8 cellular contexts compared by ENCODE assay signal in genomic region chr3:49686361-49686760, GRCh38. TPM values are rescaled to one million over a fixed set of nuclear protein-coding genes. Genes with fewer than 3 reads are reported as not detected.
A peak's percentile ranks its signal among the peaks of the same experiment; 100 is the strongest.
DNase-seq lines count a peak whose midpoint lies in the region; ATAC-seq and TF ChIP-seq lines count a peak whose summit lies in the region.
"Not testable (repeated sequence)": the region's sequence is repeated elsewhere in the genome, so short reads cannot be mapped to it uniquely, and the experiment has no call there.

No MANE protein-coding gene starts in this region.

- H3K4me2 ChIP-seq in hepatocyte = peak overlapping the region; percentile 75

- peaks cover 21% of the 10 kb centered on the region for H3K79me2 ChIP-seq in hepatocyte

- TF ChIP-seq CTCF in hepatocyte (IDR thresholded peaks at IDR 0.05; ENCODE audit: poor library complexity); mesothelial cell of epicardium (IDR thresholded peaks at IDR 0.05; ENCODE audit: unreplicated experiment); type B pancreatic cell (conservative IDR thresholded peaks at IDR 0.05): not testable (repeated sequence)

- H3K9me3 Mint-ChIP-seq in activated naive CD4-positive, alpha-beta T cell treated with anti-CD3 and anti-CD28 coated beads, Interleukin-2, amount 50 U/mL, for 24 hours; effector memory CD8-positive, alpha-beta T cell; mesothelial cell of epicardium; type B pancreatic cell: not testable (repeated sequence)

- H3K4me3 ChIP-seq in hepatocyte (peak overlapping the region; percentile 6), skeletal muscle cell (ENCODE audit: low read depth, low read length) (peak overlapping the region; percentile 35)

- H4K20me1 ChIP-seq in hepatocyte (ENCODE audit: insufficient read depth, poor library complexity, severe bottlenecking) = not testable (repeated sequence)

- H3K27ac Mint-ChIP-seq in activated naive CD4-positive, alpha-beta T cell treated with anti-CD3 and anti-CD28 coated beads, Interleukin-2, amount 50 U/mL, for 24 hours; type B pancreatic cell: not testable (repeated sequence)
- peak overlapping the region in 1 of 2 donors; percentile 55 for H3K27ac Mint-ChIP-seq in effector memory CD8-positive, alpha-beta T cell
- H3K27ac Mint-ChIP-seq in mesothelial cell of epicardium = peak overlapping the region; percentile 72

- H3K9me2 ChIP-seq in hepatocyte (replicated peaks; ENCODE audit: insufficient read depth) = not testable (repeated sequence)

- H3K9ac ChIP-seq in ES-I3 (ENCODE audit: low read depth, low read length) = peak overlapping the region; percentile 51; the same call in 1 of the 2 replicates

- WGBS in hepatocyte (ENCODE audit: low lambda C conversion rate, missing lambda C conversion rate) = under 1% methylated on average over 21 of the region's 30 CpGs

- peak overlapping the region; percentile 16 for H2AFZ ChIP-seq in hepatocyte

- H3K36me3 Mint-ChIP-seq in activated naive CD4-positive, alpha-beta T cell treated with anti-CD3 and anti-CD28 coated beads, Interleukin-2, amount 50 U/mL, for 24 hours; mesothelial cell of epicardium; type B pancreatic cell: not testable (repeated sequence)
- peaks cover 27% of the 10 kb centered on the region for H3K36me3 Mint-ChIP-seq in effector memory CD8-positive, alpha-beta T cell (ENCODE audit: insufficient read depth)

- not testable (repeated sequence) for H3K27me3 Mint-ChIP-seq in activated naive CD4-positive, alpha-beta T cell treated with anti-CD3 and anti-CD28 coated beads, Interleukin-2, amount 50 U/mL, for 24 hours; effector memory CD8-positive, alpha-beta T cell; mesothelial cell of epicardium (ENCODE audit: low read depth); type B pancreatic cell

- peaks cover 32% of the 10 kb centered on the region for H3K4me1 Mint-ChIP-seq in activated naive CD4-positive, alpha-beta T cell treated with anti-CD3 and anti-CD28 coated beads, Interleukin-2, amount 50 U/mL, for 24 hours
- H3K4me1 Mint-ChIP-seq in effector memory CD8-positive, alpha-beta T cell (ENCODE audit: low read depth in 2 of 2) = peaks cover 29 to 31% of the 10 kb centered on the region in 2 donors
- H3K4me1 Mint-ChIP-seq in mesothelial cell of epicardium = peaks cover 32% of the 10 kb centered on the region
- peaks cover 11% of the 10 kb centered on the region for H3K4me1 Mint-ChIP-seq in type B pancreatic cell (ENCODE audit: unreplicated experiment)

- H3K27me3 ChIP-seq in hepatocyte = not testable (repeated sequence)

- peak overlapping the region; percentile 60 for H3K4me3 Mint-ChIP-seq in activated naive CD4-positive, alpha-beta T cell treated with anti-CD3 and anti-CD28 coated beads, Interleukin-2, amount 50 U/mL, for 24 hours
- H3K4me3 Mint-ChIP-seq in effector memory CD8-positive, alpha-beta T cell = peak overlapping the region in 1 of 2 donors; percentile 63
- H3K4me3 Mint-ChIP-seq in mesothelial cell of epicardium (peak overlapping the region; percentile 78), type B pancreatic cell (peak overlapping the region; percentile 83)

- H3K4me1 ChIP-seq in ES-I3 (ENCODE audit: insufficient read depth, low read length); hepatocyte (ENCODE audit: insufficient read depth): not testable (repeated sequence)

- peak; percentile 12 to 15 for ATAC-seq in activated CD4-positive, CD25-positive, alpha-beta regulatory T cell treated with anti-CD3 and anti-CD28 coated beads, Interleukin-2, amount 50 U/mL, for 24 hours
- ATAC-seq in effector memory CD8-positive, alpha-beta T cell (replicated peaks) = peak; percentile 17

- peak overlapping the region; percentile 70 for H3K27ac ChIP-seq in hepatocyte

- H3K36me3 ChIP-seq in ES-I3 (ENCODE audit: insufficient read depth, low read length); hepatocyte (replicated peaks; ENCODE audit: insufficient read depth, low read depth): not testable (repeated sequence)

- DNase-seq in effector memory CD8-positive, alpha-beta T cell; skeletal muscle cell (ENCODE audit: low read depth); type B pancreatic cell (ENCODE audit: extremely low spot score, unreplicated experiment): not testable (repeated sequence)
- DNase-seq in hepatocyte (ENCODE audit: low spot score) (peak; percentile 77), mesothelial cell of epicardium (ENCODE audit: low spot score in 2 of 2, unreplicated experiment in 2 of 2) (peak in 1 of 2 experiments; percentile 48)

- not testable (repeated sequence) for H3K9me3 ChIP-seq in ES-I3 (ENCODE audit: control insufficient read depth, insufficient read depth, low read length); hepatocyte (ENCODE audit: low read depth)

RNA-seq across cellular contexts. Expression of gene MST1, which starts 2.9 kb away (rescaled TPM):
- total RNA-seq in hepatocyte (90.3 and 116 TPM in 2 replicates), mesothelial cell of epicardium (101 to 109 TPM (median 103 TPM) in 3 replicates), type B pancreatic cell (ENCODE audit: low replicate concordance) (25.7 and 50.7 TPM in 2 replicates)
- polyA plus RNA-seq in hepatocyte = 137 and 158 TPM in 2 replicates

RNA-seq across cellular contexts. Expression of gene RNF123, which starts 3.0 kb away (rescaled TPM):
- total RNA-seq in hepatocyte (27.7 and 32.1 TPM in 2 replicates), mesothelial cell of epicardium (57.3 to 59.2 TPM (median 57.5 TPM) in 3 replicates), type B pancreatic cell (ENCODE audit: low replicate concordance) (47.2 and 49.9 TPM in 2 replicates)
- polyA plus RNA-seq in hepatocyte = 34.6 and 39.1 TPM in 2 replicates

RNA-seq across cellular contexts. Expression of gene APEH, which starts 12.2 kb away (rescaled TPM):
- total RNA-seq in hepatocyte = 120 and 125 TPM in 2 replicates
- polyA plus RNA-seq in hepatocyte = 138 and 148 TPM in 2 replicates
- total RNA-seq in mesothelial cell of epicardium = 111 to 118 TPM (median 115 TPM) in 3 replicates
- 141 and 145 TPM in 2 replicates for total RNA-seq in type B pancreatic cell (ENCODE audit: low replicate concordance)

RNA-seq across cellular contexts. Expression of gene AMIGO3, which starts 33.1 kb away (rescaled TPM):
- total RNA-seq in hepatocyte (0.57 and 0.76 TPM in 2 replicates), mesothelial cell of epicardium (0.78 to 0.95 TPM in 2 of 3 replicates, not detected in the other), type B pancreatic cell (ENCODE audit: low replicate concordance) (0.36 TPM in 1 of 2 replicates, not detected in the other)
- 1.7 and 2.4 TPM in 2 replicates for polyA plus RNA-seq in hepatocyte

RNA-seq across cellular contexts. Expression of gene GMPPB, which starts 37.4 kb away (rescaled TPM):
- total RNA-seq in hepatocyte (24.3 and 31.5 TPM in 2 replicates), mesothelial cell of epicardium (32.3 to 33.9 TPM (median 32.7 TPM) in 3 replicates), type B pancreatic cell (ENCODE audit: low replicate concordance) (41.9 and 50.4 TPM in 2 replicates)
- 41.0 and 48.7 TPM in 2 replicates for polyA plus RNA-seq in hepatocyte
